7 cellular contexts compared by ENCODE assay signal in genomic region chr1:39490596-39491145, GRCh38.
DNase-seq lines count a peak whose midpoint lies in the region; ATAC-seq lines count a peak whose summit lies in the region.

No MANE protein-coding gene starts in this region.

- peak; percentile 28 for ATAC-seq in GM19372 (IDR thresholded peaks at IDR 0.05; ENCODE audit: low read depth, unreplicated experiment)
- peak; percentile 4 for ATAC-seq in HG03460 (IDR thresholded peaks at IDR 0.05; ENCODE audit: unreplicated experiment)

- DNase-seq in activated CD4-positive, alpha-beta T cell treated with anti-CD3 and anti-CD28 coated beads, Interleukin-2, amount 50 U/mL, for 4 hours: peak; percentile 13 to 14
- DNase-seq in germinal center (ENCODE audit: low spot score) (peak; percentile 51), putamen (ENCODE audit: low spot score) (peak; percentile 34), EL (no peak), DMS 273 treated with DMSO at 0.1 percent for 48 hours (lab: John Stamatoyannopoulos, UW) (no peak)

Comparison
In these comparisons a context has a peak if more than half of its experiments do, and no peak if none do; other contexts are left out.
1. DNase-seq: peak in activated CD4-positive, alpha-beta T cell treated with anti-CD3 and anti-CD28 coated beads, Interleukin-2, amount 50 U/mL, for 4 hours (2 of 2), germinal center (single experiment) and putamen (single experiment); none in EL (single experiment) and DMS 273 treated with DMSO at 0.1 percent for 48 hours (single experiment).